In genomic region chr19:7833225-7834156, GRCh38 we compare ENCODE assay signal across 1 cellular context.
A peak's percentile ranks its signal among the peaks of the same experiment; 100 is the strongest.
TF ChIP-seq lines count a peak whose summit lies in the region.

No MANE protein-coding gene starts in this region.

TF ChIP-seq in K562, 482 proteins besides CTCF, POLR2A, EP300 and RAD21 (continues in another document):
- no peak for TF ChIP-seq MGA (IDR thresholded peaks at IDR 0.05)
- TF ChIP-seq HMGXB4 (CRISPR knock-in tag; IDR thresholded peaks at IDR 0.05): no peak
- TF ChIP-seq ZNF436 (CRISPR knock-in tag; IDR thresholded peaks at IDR 0.05): no peak
- no peak for TF ChIP-seq RREB1 (CRISPR knock-in tag; IDR thresholded peaks at IDR 0.05)
- TF ChIP-seq GTF2E2 (tag; IDR thresholded peaks at IDR 0.05): no peak
- peak; percentile 61 for TF ChIP-seq CREM (IDR thresholded peaks at IDR 0.05; ENCODE audit: low read depth)
- TF ChIP-seq ZFPM2 (CRISPR knock-in tag; IDR thresholded peaks at IDR 0.05): no peak
- no peak for TF ChIP-seq SLC30A9 (CRISPR knock-in tag; IDR thresholded peaks at IDR 0.05)
- peak; percentile 26 to 33; a peak in 1 of 4 replicates for TF ChIP-seq MNT (conservative IDR thresholded peaks at IDR 0.05)
- TF ChIP-seq CTCFL (IDR thresholded peaks at IDR 0.05; ENCODE audit: borderline replicate concordance, insufficient read depth, low read depth, low read length, poor library complexity, severe bottlenecking): no peak
- TF ChIP-seq MAFG (tag; conservative IDR thresholded peaks at IDR 0.05): no peak
- no peak for TF ChIP-seq EGR1 (conservative IDR thresholded peaks at IDR 0.05)
- TF ChIP-seq SUPT5H (IDR thresholded peaks at IDR 0.05): no peak
- TF ChIP-seq GMEB1 (CRISPR knock-in tag; IDR thresholded peaks at IDR 0.05): no peak
- no peak for TF ChIP-seq ZNF395 (CRISPR knock-in tag; IDR thresholded peaks at IDR 0.05)
- TF ChIP-seq PCBP1 (IDR thresholded peaks at IDR 0.05; ENCODE audit: low read depth, low read length, poor library complexity, severe bottlenecking): no peak
- TF ChIP-seq ZNF224 (CRISPR knock-in tag; IDR thresholded peaks at IDR 0.05): no peak
- no peak for TF ChIP-seq ZNF75A (CRISPR knock-in tag; IDR thresholded peaks at IDR 0.05)
- no peak for TF ChIP-seq MTA1 (IDR thresholded peaks at IDR 0.05; ENCODE audit: borderline replicate concordance)
- TF ChIP-seq HSF4 (CRISPR knock-in tag; IDR thresholded peaks at IDR 0.05; ENCODE audit: borderline replicate concordance): no peak
- TF ChIP-seq BRD9 (IDR thresholded peaks at IDR 0.05; ENCODE audit: low read depth, partially characterized antibody): no peak
- TF ChIP-seq CBX8 (IDR thresholded peaks at IDR 0.05; ENCODE audit: borderline replicate concordance, extremely low read depth, low read depth, low read length, poor library complexity, severe bottlenecking): no peak
- TF ChIP-seq ZNF449 (CRISPR knock-in tag; IDR thresholded peaks at IDR 0.05): no peak
- no peak for TF ChIP-seq ZC3H8 (IDR thresholded peaks at IDR 0.05)
- TF ChIP-seq ATF7 (IDR thresholded peaks at IDR 0.05): peak; percentile 40; the same call in 1 of the 2 replicates
